Comparison of ENCODE assay signal across 8 cellular contexts in the genomic region with DNA sequence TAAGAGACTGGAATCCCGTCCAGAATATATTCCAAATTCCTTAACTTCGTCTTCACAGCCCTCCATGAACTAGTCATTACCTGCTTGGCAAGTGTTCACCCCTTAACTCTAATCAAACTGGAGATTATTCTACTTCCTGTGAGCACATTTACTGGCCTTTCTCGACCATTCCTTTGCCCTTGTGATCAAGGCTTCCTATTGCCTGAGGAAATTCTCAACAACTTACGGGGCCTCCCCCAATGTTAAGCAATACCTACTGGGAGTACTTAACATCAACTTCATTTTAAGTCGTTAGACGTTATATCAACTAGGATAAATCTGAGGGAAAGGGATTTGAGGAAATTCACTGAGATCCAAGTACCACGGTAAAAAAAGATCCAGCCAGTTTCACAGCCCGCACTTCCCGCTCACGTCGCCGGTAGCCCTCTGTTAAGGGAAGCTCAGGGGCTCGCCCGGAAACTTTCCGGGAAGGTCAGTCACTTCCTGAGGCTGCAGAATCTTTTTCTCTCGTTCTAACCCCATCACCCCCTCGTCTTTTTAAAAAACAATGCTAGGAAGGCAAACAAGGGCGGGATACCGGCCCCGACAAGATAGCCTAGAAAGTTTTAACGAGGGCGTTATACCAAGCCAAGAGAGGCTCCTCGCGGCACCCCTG. TPM values are rescaled to one million over a fixed set of nuclear protein-coding genes. Genes with fewer than 3 reads are reported as not detected.
DNase-seq lines count a peak whose midpoint lies in the region; ATAC-seq and TF ChIP-seq lines count a peak whose summit lies in the region.

No MANE protein-coding gene starts in this region.

- H3K79me2 ChIP-seq in DOHH2 (ENCODE audit: control insufficient read depth, low read length) = peaks cover 59% of the 10 kb centered on the region

- no peaks in the 10 kb centered on the region for H3K9me2 ChIP-seq in DOHH2 (replicated peaks; ENCODE audit: control insufficient read depth, low read length)

- H3K9me3 Mint-ChIP-seq in activated T-helper 1 cell treated with anti-CD3 and anti-CD28 coated beads, Interleukin-12 subunit alpha, Interleukin-12 subunit beta, Interleukin-2, Interleukin-4 antibody, amounts not matched to agents 30 ng/mL and 10 ng/mL and 1 ng/mL, durations not matched to agents 14 hours and 24 hours and 36 hours = no peaks in the 10 kb centered on the region
- H3K9me3 Mint-ChIP-seq in glutamatergic neuron (ENCODE audit: unreplicated experiment) = peaks cover 9% of the 10 kb centered on the region

- peak overlapping the region; percentile 89 for H3K27ac Mint-ChIP-seq in activated T-helper 1 cell treated with anti-CD3 and anti-CD28 coated beads, Interleukin-12 subunit alpha, Interleukin-12 subunit beta, Interleukin-2, Interleukin-4 antibody, amounts not matched to agents 30 ng/mL and 10 ng/mL and 1 ng/mL, durations not matched to agents 14 hours and 24 hours and 36 hours
- peak overlapping the region; percentile 65 for H3K27ac Mint-ChIP-seq in glutamatergic neuron (ENCODE audit: unreplicated experiment)

- H3K4me3 ChIP-seq in DOHH2 (ENCODE audit: low read length) (peak overlapping the region; percentile 94), sigmoid colon (peak overlapping the region; percentile 88 to 93 (median 90))

- WGBS in sigmoid colon, 2 donors = 0 to 1% methylated on average over 24 of the region's 24 CpGs

- intact Hi-C loops in activated T-helper 1 cell treated with anti-CD3 and anti-CD28 coated beads, Interleukin-12 subunit alpha, Interleukin-12 subunit beta, Interleukin-2, Interleukin-4 antibody, amounts not matched to agents 30 ng/mL and 10 ng/mL and 1 ng/mL, durations not matched to agents 14 hours and 24 hours and 36 hours (cut with micrococcal nuclease) = loop anchor here (2.0 to 5.0 kb wide), 4 partner anchors 14 to 1904 kb away; partner anchors contain the start of genes ACTL10, PLAGL2 and POFUT1
- intact Hi-C loops in sigmoid colon (cut with DNase I) = loop anchor here (5.0 kb wide), 1 partner anchor 444 kb away; the partner anchor contains the start of gene ACTL10

- peak overlapping the region; percentile 75 for H3K27ac ChIP-seq in DOHH2 (ENCODE audit: low read depth, low read length)
- H3K27ac ChIP-seq in sigmoid colon = peak overlapping the region; percentile 97 to 99 (median 98)

- TF ChIP-seq EP300 in sigmoid colon (IDR thresholded peaks at IDR 0.05) = no peak

- H3K4me1 Mint-ChIP-seq in activated T-helper 1 cell treated with anti-CD3 and anti-CD28 coated beads, Interleukin-12 subunit alpha, Interleukin-12 subunit beta, Interleukin-2, Interleukin-4 antibody, amounts not matched to agents 30 ng/mL and 10 ng/mL and 1 ng/mL, durations not matched to agents 14 hours and 24 hours and 36 hours (ENCODE audit: low read depth) = peaks cover 54% of the 10 kb centered on the region
- H3K4me1 Mint-ChIP-seq in glutamatergic neuron (ENCODE audit: low read depth, unreplicated experiment) = peaks cover 12% of the 10 kb centered on the region

- ATAC-seq in HG03175 (IDR thresholded peaks at IDR 0.05; ENCODE audit: unreplicated experiment) (no peak), GM18873 (IDR thresholded peaks at IDR 0.05; ENCODE audit: low FRiP score, unreplicated experiment) (no peak)

- peaks cover 58% of the 10 kb centered on the region for H3K36me3 ChIP-seq in DOHH2 (ENCODE audit: control insufficient read depth, low read length)
- peaks cover 0 to 15% (median 6%) of the 10 kb centered on the region in 4 donors for H3K36me3 ChIP-seq in sigmoid colon

- H3K9me3 ChIP-seq in DOHH2 (ENCODE audit: control insufficient read depth, insufficient read depth, low read length) (no peaks in the 10 kb centered on the region), sigmoid colon (no peaks in the 10 kb centered on the region)

- peak; percentile 30 for DNase-seq in KG1 (lab: John Stamatoyannopoulos, UW)
- no peak for DNase-seq in activated T-helper 1 cell treated with anti-CD3 and anti-CD28 coated beads, Interleukin-12 subunit alpha, Interleukin-12 subunit beta, Interleukin-2, Interleukin-4 antibody, amounts not matched to agents 30 ng/mL and 10 ng/mL and 1 ng/mL, durations not matched to agents 14 hours and 24 hours and 36 hours (ENCODE audit: low spot score)
- no peak for DNase-seq in glutamatergic neuron
- DNase-seq in sigmoid colon = peak; percentile 66
- no peak for DNase-seq in putamen (ENCODE audit: low spot score)

- peaks cover 37% of the 10 kb centered on the region for H3K36me3 Mint-ChIP-seq in activated T-helper 1 cell treated with anti-CD3 and anti-CD28 coated beads, Interleukin-12 subunit alpha, Interleukin-12 subunit beta, Interleukin-2, Interleukin-4 antibody, amounts not matched to agents 30 ng/mL and 10 ng/mL and 1 ng/mL, durations not matched to agents 14 hours and 24 hours and 36 hours (ENCODE audit: low read depth)
- no peaks in the 10 kb centered on the region for H3K36me3 Mint-ChIP-seq in glutamatergic neuron (ENCODE audit: unreplicated experiment)

- TF ChIP-seq CTCF in DOHH2 (IDR thresholded peaks at IDR 0.05; ENCODE audit: low read depth, low read length, poor library complexity, severe bottlenecking) (no peak), glutamatergic neuron (IDR thresholded peaks at IDR 0.05; ENCODE audit: partially characterized antibody, unreplicated experiment) (no peak), sigmoid colon (IDR thresholded peaks at IDR 0.05) (no peak)

- peak overlapping the region; percentile 86 for H3K4me2 ChIP-seq in DOHH2 (ENCODE audit: low read length)

- peak overlapping the region; percentile 88 for H3K4me3 Mint-ChIP-seq in activated T-helper 1 cell treated with anti-CD3 and anti-CD28 coated beads, Interleukin-12 subunit alpha, Interleukin-12 subunit beta, Interleukin-2, Interleukin-4 antibody, amounts not matched to agents 30 ng/mL and 10 ng/mL and 1 ng/mL, durations not matched to agents 14 hours and 24 hours and 36 hours
- peak overlapping the region; percentile 98 for H3K4me3 Mint-ChIP-seq in glutamatergic neuron (ENCODE audit: unreplicated experiment)

- H3K27me3 ChIP-seq in DOHH2 (ENCODE audit: control insufficient read depth, low read length) = no peaks in the 10 kb centered on the region
- H3K27me3 ChIP-seq in sigmoid colon = no peaks in the 10 kb centered on the region

- TF ChIP-seq POLR2A in sigmoid colon (IDR thresholded peaks at IDR 0.05) = no peak

- H3F3A ChIP-seq in DOHH2 (ENCODE audit: control insufficient read depth, insufficient read depth) = no peaks in the 10 kb centered on the region

- H4K20me1 ChIP-seq in DOHH2 (ENCODE audit: control insufficient read depth, insufficient read depth, low read depth, low read length) = peaks cover 44% of the 10 kb centered on the region

- H3K4me1 ChIP-seq in DOHH2 (ENCODE audit: control insufficient read depth, low read length) (peaks cover 37% of the 10 kb centered on the region), sigmoid colon (peaks cover 0 to 50% (median 46%) of the 10 kb centered on the region in 4 donors)

- H3K27me3 Mint-ChIP-seq in activated T-helper 1 cell treated with anti-CD3 and anti-CD28 coated beads, Interleukin-12 subunit alpha, Interleukin-12 subunit beta, Interleukin-2, Interleukin-4 antibody, amounts not matched to agents 30 ng/mL and 10 ng/mL and 1 ng/mL, durations not matched to agents 14 hours and 24 hours and 36 hours (ENCODE audit: insufficient read depth) = peaks cover 1% of the 10 kb centered on the region
- peaks cover 9% of the 10 kb centered on the region for H3K27me3 Mint-ChIP-seq in glutamatergic neuron (ENCODE audit: unreplicated experiment)

RNA-seq across cellular contexts. Expression of gene EIF2S2, which starts 0.9 kb away (rescaled TPM):
- total RNA-seq in activated T-helper 1 cell treated with anti-CD3 and anti-CD28 coated beads, Interleukin-12 subunit alpha, Interleukin-12 subunit beta, Interleukin-2, Interleukin-4 antibody, amounts not matched to agents 30 ng/mL and 10 ng/mL and 1 ng/mL, durations not matched to agents 14 hours and 24 hours and 36 hours = 99.8 and 105 TPM in 2 replicates
- total RNA-seq in glutamatergic neuron (ENCODE audit: unreplicated experiment) (49.0 TPM), sigmoid colon (10 to 100 TPM; 44.6 to 52.8 (median 47.4) TPM)
- polyA plus RNA-seq in sigmoid colon = 10 to 100 TPM; 55.3 to 69.8 (median 63.3) TPM

Comparison
In these comparisons a context has a peak if more than half of its experiments do, and no peak if none do; other contexts are left out.
1. DNase-seq: peak in KG1 (single experiment) and sigmoid colon (single experiment); none in activated T-helper 1 cell treated with anti-CD3 and anti-CD28 coated beads, Interleukin-12 subunit alpha, Interleukin-12 subunit beta, Interleukin-2, Interleukin-4 antibody, amounts not matched to agents 30 ng/mL and 10 ng/mL and 1 ng/mL, durations not matched to agents 14 hours and 24 hours and 36 hours (single experiment), glutamatergic neuron (single experiment) and putamen (single experiment).